In the genomic region with DNA sequence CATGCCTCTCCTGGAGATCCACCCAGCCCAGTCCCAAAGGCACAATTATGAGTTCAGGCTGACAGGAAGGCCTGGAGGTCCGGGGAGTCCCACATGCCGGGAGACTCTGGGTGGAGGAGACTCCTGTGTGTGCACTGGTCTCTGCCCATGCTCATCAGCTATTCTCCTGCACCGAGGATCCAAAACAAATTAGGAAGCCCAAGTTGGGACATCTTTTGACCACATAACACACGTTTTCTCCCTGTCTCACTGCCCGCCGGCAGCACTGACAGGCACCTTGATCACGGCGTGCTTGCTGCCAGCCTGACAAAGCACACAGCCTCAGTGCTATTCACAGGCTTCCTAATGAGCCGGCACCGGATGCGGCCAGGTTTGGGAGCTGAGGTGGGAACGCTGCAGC, we compare ENCODE assay signal across 1 cellular context.
TF ChIP-seq lines count a peak whose summit lies in the region.

No MANE protein-coding gene starts in this region.

TF ChIP-seq in GM23338, 12 proteins besides CTCF, POLR2A, EP300 and RAD21 (continued from another document):
- TF ChIP-seq, protein P1, sequence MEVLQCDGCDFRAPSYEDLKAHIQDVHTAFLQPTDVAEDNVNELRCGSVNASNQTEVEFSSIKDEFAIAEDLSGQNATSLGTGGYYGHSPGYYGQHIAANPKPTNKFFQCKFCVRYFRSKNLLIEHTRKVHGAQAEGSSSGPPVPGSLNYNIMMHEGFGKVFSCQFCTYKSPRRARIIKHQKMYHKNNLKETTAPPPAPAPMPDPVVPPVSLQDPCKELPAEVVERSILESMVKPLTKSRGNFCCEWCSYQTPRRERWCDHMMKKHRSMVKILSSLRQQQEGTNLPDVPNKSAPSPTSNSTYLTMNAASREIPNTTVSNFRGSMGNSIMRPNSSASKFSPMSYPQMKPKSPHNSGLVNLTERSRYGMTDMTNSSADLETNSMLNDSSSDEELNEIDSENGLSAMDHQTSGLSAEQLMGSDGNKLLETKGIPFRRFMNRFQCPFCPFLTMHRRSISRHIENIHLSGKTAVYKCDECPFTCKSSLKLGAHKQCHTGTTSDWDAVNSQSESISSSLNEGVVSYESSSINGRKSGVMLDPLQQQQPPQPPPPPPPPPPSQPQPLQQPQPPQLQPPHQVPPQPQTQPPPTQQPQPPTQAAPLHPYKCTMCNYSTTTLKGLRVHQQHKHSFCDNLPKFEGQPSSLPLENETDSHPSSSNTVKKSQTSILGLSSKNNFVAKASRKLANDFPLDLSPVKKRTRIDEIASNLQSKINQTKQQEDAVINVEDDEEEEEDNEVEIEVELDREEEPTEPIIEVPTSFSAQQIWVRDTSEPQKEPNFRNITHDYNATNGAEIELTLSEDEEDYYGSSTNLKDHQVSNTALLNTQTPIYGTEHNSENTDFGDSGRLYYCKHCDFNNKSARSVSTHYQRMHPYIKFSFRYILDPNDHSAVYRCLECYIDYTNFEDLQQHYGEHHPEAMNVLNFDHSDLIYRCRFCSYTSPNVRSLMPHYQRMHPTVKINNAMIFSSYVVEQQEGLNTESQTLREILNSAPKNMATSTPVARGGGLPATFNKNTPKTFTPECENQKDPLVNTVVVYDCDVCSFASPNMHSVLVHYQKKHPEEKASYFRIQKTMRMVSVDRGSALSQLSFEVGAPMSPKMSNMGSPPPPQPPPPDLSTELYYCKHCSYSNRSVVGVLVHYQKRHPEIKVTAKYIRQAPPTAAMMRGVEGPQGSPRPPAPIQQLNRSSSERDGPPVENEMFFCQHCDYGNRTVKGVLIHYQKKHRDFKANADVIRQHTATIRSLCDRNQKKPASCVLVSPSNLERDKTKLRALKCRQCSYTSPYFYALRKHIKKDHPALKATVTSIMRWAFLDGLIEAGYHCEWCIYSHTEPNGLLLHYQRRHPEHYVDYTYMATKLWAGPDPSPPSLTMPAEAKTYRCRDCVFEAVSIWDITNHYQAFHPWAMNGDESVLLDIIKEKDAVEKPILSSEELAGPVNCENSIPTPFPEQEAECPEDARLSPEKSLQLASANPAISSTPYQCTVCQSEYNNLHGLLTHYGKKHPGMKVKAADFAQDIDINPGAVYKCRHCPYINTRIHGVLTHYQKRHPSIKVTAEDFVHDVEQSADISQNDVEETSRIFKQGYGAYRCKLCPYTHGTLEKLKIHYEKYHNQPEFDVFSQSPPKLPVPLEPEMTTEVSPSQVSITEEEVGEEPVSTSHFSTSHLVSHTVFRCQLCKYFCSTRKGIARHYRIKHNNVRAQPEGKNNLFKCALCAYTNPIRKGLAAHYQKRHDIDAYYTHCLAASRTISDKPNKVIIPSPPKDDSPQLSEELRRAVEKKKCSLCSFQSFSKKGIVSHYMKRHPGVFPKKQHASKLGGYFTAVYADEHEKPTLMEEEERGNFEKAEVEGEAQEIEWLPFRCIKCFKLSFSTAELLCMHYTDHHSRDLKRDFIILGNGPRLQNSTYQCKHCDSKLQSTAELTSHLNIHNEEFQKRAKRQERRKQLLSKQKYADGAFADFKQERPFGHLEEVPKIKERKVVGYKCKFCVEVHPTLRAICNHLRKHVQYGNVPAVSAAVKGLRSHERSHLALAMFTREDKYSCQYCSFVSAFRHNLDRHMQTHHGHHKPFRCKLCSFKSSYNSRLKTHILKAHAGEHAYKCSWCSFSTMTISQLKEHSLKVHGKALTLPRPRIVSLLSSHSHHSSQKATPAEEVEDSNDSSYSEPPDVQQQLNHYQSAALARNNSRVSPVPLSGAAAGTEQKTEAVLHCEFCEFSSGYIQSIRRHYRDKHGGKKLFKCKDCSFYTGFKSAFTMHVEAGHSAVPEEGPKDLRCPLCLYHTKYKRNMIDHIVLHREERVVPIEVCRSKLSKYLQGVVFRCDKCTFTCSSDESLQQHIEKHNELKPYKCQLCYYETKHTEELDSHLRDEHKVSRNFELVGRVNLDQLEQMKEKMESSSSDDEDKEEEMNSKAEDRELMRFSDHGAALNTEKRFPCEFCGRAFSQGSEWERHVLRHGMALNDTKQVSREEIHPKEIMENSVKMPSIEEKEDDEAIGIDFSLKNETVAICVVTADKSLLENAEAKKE (CRISPR knock-in tag; IDR thresholded peaks at IDR 0.05), result no peak
- TF ChIP-seq NANOG (IDR thresholded peaks at IDR 0.05; ENCODE audit: borderline replicate concordance) (no peak), JUNB (IDR thresholded peaks at IDR 0.05; ENCODE audit: unreplicated experiment) (no peak), POLR2AphosphoS5 (IDR thresholded peaks at IDR 0.05; ENCODE audit: low read depth) (no peak)
